In the genomic region with DNA sequence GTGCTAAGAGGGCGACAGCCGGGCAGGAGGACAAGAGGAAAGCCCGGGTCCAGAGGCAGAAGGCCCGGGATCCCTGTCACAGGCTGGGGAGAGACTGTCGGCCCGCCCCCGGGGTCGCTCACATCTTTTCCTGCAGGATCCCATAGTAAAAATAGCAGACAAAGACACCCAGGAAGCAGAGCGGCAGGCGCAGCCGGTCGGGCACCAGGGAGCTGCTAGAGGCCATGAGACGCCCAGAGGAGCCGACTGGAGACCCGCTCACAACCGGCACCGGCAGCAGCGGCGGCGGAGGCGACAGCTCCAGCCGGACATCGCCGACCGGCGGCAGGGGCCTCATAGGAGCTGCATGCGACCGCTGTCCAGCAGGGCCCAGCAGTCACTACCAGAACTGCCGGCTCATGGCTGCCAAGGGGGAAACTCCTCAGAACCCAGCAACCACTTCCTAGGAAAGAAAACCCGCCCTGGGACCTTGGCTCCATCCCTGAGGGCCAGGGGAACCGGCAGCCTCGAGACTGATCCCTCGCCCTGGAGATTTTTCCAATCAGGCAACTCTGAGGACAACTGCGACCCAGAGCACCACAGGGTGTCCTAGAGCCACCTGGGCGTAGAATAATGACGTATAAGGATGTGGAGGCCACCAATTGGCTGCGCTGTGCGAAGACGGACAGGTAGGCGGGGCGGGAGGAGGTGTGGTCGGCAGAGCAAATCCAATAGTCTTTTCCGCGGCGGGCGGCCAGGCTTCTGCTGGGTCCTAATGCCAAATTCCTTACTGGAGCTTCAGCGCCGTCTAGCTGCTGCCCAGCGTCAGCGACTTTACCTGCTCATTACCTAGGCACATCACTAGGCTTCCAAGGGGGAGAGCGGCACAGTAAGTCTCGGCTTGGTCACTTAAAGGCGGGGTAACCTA, we compare ENCODE assay signal across 8 cellular contexts. TPM values are rescaled to one million over a fixed set of nuclear protein-coding genes. Genes with fewer than 3 reads are reported as not detected.
DNase-seq lines count a peak whose midpoint lies in the region; ATAC-seq and TF ChIP-seq lines count a peak whose summit lies in the region.

TSS of gene SLC35B1 (minus strand) at position 357 of the 907 bp plus-strand sequence. CDS start at position 226, 131 bp downstream.

- H3K4me3 ChIP-seq in GM23248 = peak within 1 kb of the TSS; percentile 99
- H3K4me3 ChIP-seq in fibroblast of lung (replicated peaks in 1 of 4; ENCODE audit: control extremely low read depth in 1 of 4, insufficient read depth in 1 of 4, low read depth in 3 of 4, low read length in 4 of 4) = peak within 1 kb of the TSS; percentile 86 to 98 (median 93)

- no peaks in the 10 kb centered on the region for H3K9me3 Mint-ChIP-seq in activated T-helper 17 cell treated with anti-CD3 and anti-CD28 coated beads, Interleukin-2, amount 50 U/mL, for 72 hours
- H3K9me3 Mint-ChIP-seq in natural killer cell = no peaks in the 10 kb centered on the region

- H3K9me3 ChIP-seq in GM23248 (ENCODE audit: low read depth) = no peaks in the 10 kb centered on the region
- H3K9me3 ChIP-seq in fibroblast of lung (ENCODE audit: control insufficient read depth, insufficient read depth, low read depth, low read length) = no peaks in the 10 kb centered on the region

- H3K4me1 ChIP-seq in GM23248 (ENCODE audit: insufficient read depth) (peaks cover 15% of the 10 kb centered on the region), fibroblast of lung (ENCODE audit: control insufficient read depth, extremely low read depth, insufficient read depth, low read length) (peaks cover 5% of the 10 kb centered on the region)

- no peaks in the 10 kb centered on the region for H3K9me2 ChIP-seq in GM23248 (ENCODE audit: insufficient read depth)

- intact Hi-C loops in natural killer cell (cut with micrococcal nuclease) = loop anchor here (1.0 kb wide), 2 partner anchors 30 to 80 kb away; partner anchors contain the start of genes KAT7 and SPOP

- peaks cover 19% of the 10 kb centered on the region for H3K4me1 Mint-ChIP-seq in activated T-helper 17 cell treated with anti-CD3 and anti-CD28 coated beads, Interleukin-2, amount 50 U/mL, for 72 hours
- H3K4me1 Mint-ChIP-seq in natural killer cell = peaks cover 57 to 60% of the 10 kb centered on the region in 2 donors

- TF ChIP-seq CTCF in fibroblast of lung (conservative IDR thresholded peaks at IDR 0.05 in 1 of 2, IDR thresholded peaks at IDR 0.05 in 1 of 2; ENCODE audit: low read depth in 1 of 2, low read length in 2 of 2) (peak; percentile 78 to 94), natural killer cell (IDR thresholded peaks at IDR 0.05) (peak; percentile 62)

- WGBS in GM23248 (ENCODE audit: low coverage in 1 of 2, low lambda C conversion rate in 2 of 2, missing lambda C conversion rate in 2 of 2), 2 experiments = 1 to 2% methylated on average over 44 to 53 of the region's 53 CpGs

- H4K20me1 ChIP-seq in GM23248 (ENCODE audit: insufficient read depth) = no peaks in the 10 kb centered on the region
- H4K20me1 ChIP-seq in fibroblast of lung (ENCODE audit: control insufficient read depth, extremely low read depth, insufficient read depth, low read length) = no peaks in the 10 kb centered on the region

- peak; percentile 99 for DNase-seq in EH (ENCODE audit: low read depth)
- DNase-seq in GM23248 = peak; percentile 99
- DNase-seq in LHCN-M2 (ENCODE audit: low read depth) = peak; percentile 98
- DNase-seq in RPMI8226 = peak; percentile 99
- peak; percentile 99 for DNase-seq in fibroblast of lung (ENCODE audit: low read depth in 2 of 2)
- peak; percentile 95 for DNase-seq in natural killer cell
- DNase-seq in stimulated activated naive CD8-positive, alpha-beta T cell treated with anti-CD3 and anti-CD28 coated beads, Interleukin-15, Interleukin-2, amounts not matched to agents 100 U/mL and 50 U/mL, for 24 hours = peak; percentile 98

- peak; percentile 95 for ATAC-seq in activated T-helper 17 cell treated with anti-CD3 and anti-CD28 coated beads, Interleukin-2, amount 50 U/mL, for 72 hours (replicated peaks)
- peak; percentile 97 to 99 (median 98) for ATAC-seq in natural killer cell
- peak; percentile 98 for ATAC-seq in stimulated activated naive CD8-positive, alpha-beta T cell treated with anti-CD3 and anti-CD28 coated beads, Interleukin-15, Interleukin-2, amounts not matched to agents 100 U/mL and 50 U/mL, for 24 hours

- H3K79me2 ChIP-seq in GM23248 (ENCODE audit: insufficient read depth) (peaks cover 25% of the 10 kb centered on the region), fibroblast of lung (ENCODE audit: control insufficient read depth, insufficient read depth, low read length) (peaks cover 13% of the 10 kb centered on the region)

- peak within 1 kb of the TSS; percentile 94 for H3K27ac Mint-ChIP-seq in activated T-helper 17 cell treated with anti-CD3 and anti-CD28 coated beads, Interleukin-2, amount 50 U/mL, for 72 hours
- peak within 1 kb of the TSS; percentile 97 to 98 for H3K27ac Mint-ChIP-seq in natural killer cell

- H3K27me3 ChIP-seq in GM23248 (replicated peaks; ENCODE audit: insufficient read depth) = no peaks in the 10 kb centered on the region
- no peaks in the 10 kb centered on the region for H3K27me3 ChIP-seq in fibroblast of lung (ENCODE audit: control insufficient read depth, insufficient read depth, low read length)

- no peaks in the 10 kb centered on the region for H3F3A ChIP-seq in GM23248 (ENCODE audit: insufficient read depth)

- peaks cover 66% of the 10 kb centered on the region for H3K36me3 Mint-ChIP-seq in activated T-helper 17 cell treated with anti-CD3 and anti-CD28 coated beads, Interleukin-2, amount 50 U/mL, for 72 hours (ENCODE audit: low read depth)
- peaks cover 9% of the 10 kb centered on the region for H3K36me3 Mint-ChIP-seq in natural killer cell

- in situ Hi-C loops in GM23248 (cut with MboI) = loop anchor here (5.0 to 10.0 kb wide), 2 partner anchors 64 to 137 kb away; partner anchors contain the start of gene TAC4

- peak within 1 kb of the TSS; percentile 96 for H2AFZ ChIP-seq in GM23248
- peak within 1 kb of the TSS; percentile 93 for H2AFZ ChIP-seq in fibroblast of lung (ENCODE audit: low read length)

- peak within 1 kb of the TSS; percentile 97 for H3K9ac ChIP-seq in GM23248
- H3K9ac ChIP-seq in fibroblast of lung (ENCODE audit: insufficient read depth, low read length) = peak within 1 kb of the TSS; percentile 98

- peak within 1 kb of the TSS; percentile 92 for H3K4me3 Mint-ChIP-seq in activated T-helper 17 cell treated with anti-CD3 and anti-CD28 coated beads, Interleukin-2, amount 50 U/mL, for 72 hours
- H3K4me3 Mint-ChIP-seq in natural killer cell = peak within 1 kb of the TSS; percentile 96

- no peaks in the 10 kb centered on the region for H3K27me3 Mint-ChIP-seq in activated T-helper 17 cell treated with anti-CD3 and anti-CD28 coated beads, Interleukin-2, amount 50 U/mL, for 72 hours
- no peaks in the 10 kb centered on the region for H3K27me3 Mint-ChIP-seq in natural killer cell (ENCODE audit: low read depth in 2 of 2)

- H3K4me2 ChIP-seq in GM23248 (ENCODE audit: unreplicated experiment) = peak within 1 kb of the TSS; percentile 96
- peak within 1 kb of the TSS; percentile 94 for H3K4me2 ChIP-seq in fibroblast of lung (ENCODE audit: extremely low read depth, insufficient read depth, low read length)

- H3K27ac ChIP-seq in GM23248 (peak within 1 kb of the TSS; percentile 92), fibroblast of lung (ENCODE audit: insufficient read depth, low read length) (peak within 1 kb of the TSS; percentile 96)

- H3K36me3 ChIP-seq in GM23248 (ENCODE audit: low read depth) (peaks cover 18% of the 10 kb centered on the region; the same call in 1 of the 2 replicates), fibroblast of lung (ENCODE audit: control insufficient read depth, insufficient read depth, low read length) (peaks cover 16% of the 10 kb centered on the region)

RNA-seq across cellular contexts. Expression of gene SLC35B1, which starts in this region (rescaled TPM):
- total RNA-seq in GM23248 (2014; rRNA removed; shearing (Covaris generic)) = 38.3 and 71.7 TPM in 2 replicates
- polyA plus RNA-seq in GM23248 (2016; fragmentation: Nextera tagmentation; extraction: Ambion mirVana) (66.5 and 70.3 TPM in 2 replicates), fibroblast of lung (56.9 and 68.2 TPM in 2 replicates)
- total RNA-seq in LHCN-M2 (2014; rRNA removed) (73.8 and 108 TPM in 2 replicates), fibroblast of lung (36.2 and 36.3 TPM in 2 replicates), natural killer cell (100 to 1,000 TPM in 1 of 3 donors, 10 to 100 TPM in 2; 74.0 to 121 (median 90.2) TPM)
- 70.8 TPM for polyA plus RNA-seq in LHCN-M2 (2012)
- 10 to 100 TPM; 29.1 to 60.9 TPM for total RNA-seq in activated T-helper 17 cell treated with anti-CD3 and anti-CD28 coated beads, Interleukin-2, amount 50 U/mL, for 72 hours
- polyA plus RNA-seq in fibroblast of lung (2012) = 53.0 and 71.5 TPM in 2 replicates
- polyA minus RNA-seq in fibroblast of lung (ENCODE audit: low replicate concordance) = 141 and 161 TPM in 2 replicates

Comparison
In these comparisons a context has a peak if more than half of its experiments do, and no peak if none do; other contexts are left out.
1. Peak in every context shown above with its lines: DNase-seq, ATAC-seq, H3K4me3 ChIP-seq and H3K27ac ChIP-seq.